8 cellular contexts compared by ENCODE assay signal in genomic region chr10:132961864-132962622, GRCh38. TPM values are rescaled to one million over a fixed set of nuclear protein-coding genes. Genes with fewer than 3 reads are reported as not detected.
A peak's percentile ranks its signal among the peaks of the same experiment; 100 is the strongest.
DNase-seq lines count a peak whose midpoint lies in the region; ATAC-seq and TF ChIP-seq lines count a peak whose summit lies in the region.

No MANE protein-coding gene starts in this region.

- peak; percentile 71 for ATAC-seq in GM19351 (IDR thresholded peaks at IDR 0.05; ENCODE audit: unreplicated experiment)
- peak; percentile 75 for ATAC-seq in effector memory CD8-positive, alpha-beta T cell (replicated peaks)
- ATAC-seq in memory B cell (ENCODE audit: low read depth) = peak; percentile 77

- no peaks in the 10 kb centered on the region for H3K36me3 Mint-ChIP-seq in activated CD4-positive, alpha-beta memory T cell treated with anti-CD3 and anti-CD28 coated beads, Interleukin-2, amount 10 ng/mL, durations not matched to agents 7 days and 5 days (ENCODE audit: low read depth)
- no peaks in the 10 kb centered on the region for H3K36me3 Mint-ChIP-seq in effector memory CD8-positive, alpha-beta T cell (ENCODE audit: insufficient read depth)
- peaks cover 5% of the 10 kb centered on the region for H3K36me3 Mint-ChIP-seq in memory B cell

- peaks cover 23% of the 10 kb centered on the region for H3K4me1 Mint-ChIP-seq in activated CD4-positive, alpha-beta memory T cell treated with anti-CD3 and anti-CD28 coated beads, Interleukin-2, amount 10 ng/mL, durations not matched to agents 7 days and 5 days
- H3K4me1 Mint-ChIP-seq in effector memory CD8-positive, alpha-beta T cell (ENCODE audit: low read depth in 2 of 2) = peaks cover 15 to 16% of the 10 kb centered on the region in 2 donors
- H3K4me1 Mint-ChIP-seq in memory B cell = peaks cover 11% of the 10 kb centered on the region

- TF ChIP-seq CTCF in AG10803 (conservative IDR thresholded peaks at IDR 0.05; ENCODE audit: low read length) = peak; percentile 27

- peak overlapping the region; percentile 89 for H3K4me3 Mint-ChIP-seq in activated CD4-positive, alpha-beta memory T cell treated with anti-CD3 and anti-CD28 coated beads, Interleukin-2, amount 10 ng/mL, durations not matched to agents 7 days and 5 days
- peak overlapping the region; percentile 96 to 99 for H3K4me3 Mint-ChIP-seq in effector memory CD8-positive, alpha-beta T cell
- peak overlapping the region; percentile 97 for H3K4me3 Mint-ChIP-seq in memory B cell

- peaks cover 8% of the 10 kb centered on the region for H3K27me3 Mint-ChIP-seq in activated CD4-positive, alpha-beta memory T cell treated with anti-CD3 and anti-CD28 coated beads, Interleukin-2, amount 10 ng/mL, durations not matched to agents 7 days and 5 days
- H3K27me3 Mint-ChIP-seq in effector memory CD8-positive, alpha-beta T cell = peaks cover 13 to 30% of the 10 kb centered on the region in 2 donors
- peaks cover 13% of the 10 kb centered on the region for H3K27me3 Mint-ChIP-seq in memory B cell

- no peaks in the 10 kb centered on the region for H3K9me3 Mint-ChIP-seq in activated CD4-positive, alpha-beta memory T cell treated with anti-CD3 and anti-CD28 coated beads, Interleukin-2, amount 10 ng/mL, durations not matched to agents 7 days and 5 days
- no peaks in the 10 kb centered on the region for H3K9me3 Mint-ChIP-seq in effector memory CD8-positive, alpha-beta T cell
- peaks cover 4% of the 10 kb centered on the region for H3K9me3 Mint-ChIP-seq in memory B cell

- H3K4me3 ChIP-seq in AG10803 (ENCODE audit: low read length) = peak overlapping the region; percentile 72

- CTCF ChIA-PET in activated CD4-positive, alpha-beta memory T cell treated with anti-CD3 and anti-CD28 coated beads, Interleukin-2, amount 10 ng/mL, durations not matched to agents 7 days and 5 days (lab: Charles Lee) = interaction anchor here (0.7 to 1.7 kb wide), 3 partner anchors 12 to 297 kb away, joined by 3 to 4 read pairs (median 4); no protein-coding TSS in a partner anchor

- H3K27ac Mint-ChIP-seq in activated CD4-positive, alpha-beta memory T cell treated with anti-CD3 and anti-CD28 coated beads, Interleukin-2, amount 10 ng/mL, durations not matched to agents 7 days and 5 days = no peak overlapping the region
- H3K27ac Mint-ChIP-seq in effector memory CD8-positive, alpha-beta T cell = peak overlapping the region; percentile 94 to 96
- H3K27ac Mint-ChIP-seq in memory B cell = peak overlapping the region; percentile 49

- POLR2A ChIA-PET in activated CD4-positive, alpha-beta memory T cell treated with anti-CD3 and anti-CD28 coated beads, Interleukin-2, amount 10 ng/mL, durations not matched to agents 7 days and 5 days (lab: Charles Lee) = no interaction called here

- DNase-seq in AG10803 (ENCODE audit: low read depth) (peak; percentile 66), HuH-7.5 (ENCODE audit: low spot score) (peak; percentile 35), memory B cell (ENCODE audit: low spot score in 2 of 2) (peak; percentile 41 to 46), middle frontal gyrus (ENCODE audit: extremely low spot score, low spot score) (no peak)
- peak; percentile 76 for DNase-seq in activated CD4-positive, alpha-beta memory T cell treated with anti-CD3 and anti-CD28 coated beads, Interleukin-2, amount 10 ng/mL, durations not matched to agents 7 days and 5 days
- DNase-seq in effector memory CD8-positive, alpha-beta T cell = peak; percentile 39 to 57 (median 46)
- DNase-seq in stimulated activated CD4-positive, alpha-beta T cell treated with anti-CD3 and anti-CD28 coated beads, TNF-alpha, amount 100 ng/mL, for 4 hours (ENCODE audit: low read depth in 3 of 3) = peak in 2 of 3 experiments; percentile 33 to 35

RNA-seq across cellular contexts. Expression of gene CFAP46, which starts 19.7 kb away (rescaled TPM):
- not detected for total RNA-seq in activated CD4-positive, alpha-beta memory T cell treated with anti-CD3 and anti-CD28 coated beads, Interleukin-2, amount 10 ng/mL, durations not matched to agents 7 days and 5 days
